Comparison of ENCODE assay signal across 2 cellular contexts in the genomic region with DNA sequence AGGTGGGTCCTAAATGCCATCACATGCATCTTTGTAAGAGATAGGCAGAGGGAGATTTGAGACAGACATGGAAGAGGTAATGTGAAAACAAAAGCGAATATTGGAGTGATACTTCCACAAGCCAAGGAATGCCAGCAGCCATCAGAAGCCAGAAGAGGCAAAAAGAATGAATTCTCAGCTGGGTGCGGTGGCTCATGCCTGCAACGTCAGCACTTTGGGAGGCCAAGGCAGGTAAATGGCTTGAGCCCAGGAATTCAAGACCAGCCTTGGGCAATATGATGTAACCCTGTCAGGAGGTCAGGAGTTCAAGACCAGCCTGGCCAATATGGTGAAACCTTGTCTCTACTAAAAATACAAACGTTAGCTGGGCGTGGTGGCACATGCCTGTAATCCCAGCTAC.
TF ChIP-seq lines count a peak whose summit lies in the region.

No MANE protein-coding gene starts in this region.

TF ChIP-seq in A549, 52 proteins besides CTCF, POLR2A, EP300 and RAD21:
- TF ChIP-seq MAFK (IDR thresholded peaks at IDR 0.05; ENCODE audit: partially characterized antibody) (peak; percentile 79), CBX2 (IDR thresholded peaks at IDR 0.05; ENCODE audit: borderline replicate concordance, low read depth) (no peak)
- TF ChIP-seq, protein P1, sequence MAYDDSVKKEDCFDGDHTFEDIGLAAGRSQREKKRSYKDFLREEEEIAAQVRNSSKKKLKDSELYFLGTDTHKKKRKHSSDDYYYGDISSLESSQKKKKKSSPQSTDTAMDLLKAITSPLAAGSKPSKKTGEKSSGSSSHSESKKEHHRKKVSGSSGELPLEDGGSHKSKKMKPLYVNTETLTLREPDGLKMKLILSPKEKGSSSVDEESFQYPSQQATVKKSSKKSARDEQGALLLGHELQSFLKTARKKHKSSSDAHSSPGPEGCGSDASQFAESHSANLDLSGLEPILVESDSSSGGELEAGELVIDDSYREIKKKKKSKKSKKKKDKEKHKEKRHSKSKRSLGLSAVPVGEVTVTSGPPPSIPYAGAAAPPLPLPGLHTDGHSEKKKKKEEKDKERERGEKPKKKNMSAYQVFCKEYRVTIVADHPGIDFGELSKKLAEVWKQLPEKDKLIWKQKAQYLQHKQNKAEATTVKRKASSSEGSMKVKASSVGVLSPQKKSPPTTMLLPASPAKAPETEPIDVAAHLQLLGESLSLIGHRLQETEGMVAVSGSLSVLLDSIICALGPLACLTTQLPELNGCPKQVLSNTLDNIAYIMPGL (CRISPR knock-in tag; IDR thresholded peaks at IDR 0.05; ENCODE audit: borderline replicate concordance), result no peak

TF ChIP-seq in IMR-90, 13 proteins besides CTCF, POLR2A, EP300 and RAD21:
- no peak for TF ChIP-seq FOS (IDR thresholded peaks at IDR 0.05; ENCODE audit: low read depth, low read length)
- TF ChIP-seq BHLHE40 (IDR thresholded peaks at IDR 0.05; ENCODE audit: low read depth, low read length), result no peak
- TF ChIP-seq RFX5 (IDR thresholded peaks at IDR 0.05; ENCODE audit: low read depth, low read length), result no peak
- TF ChIP-seq MAFK (IDR thresholded peaks at IDR 0.05; ENCODE audit: low read depth, low read length), result 0 out of 2 replicates have a peak, but pooled peaks have one; percentile 33
- no peak for TF ChIP-seq SMC3 (IDR thresholded peaks at IDR 0.05; ENCODE audit: low read depth, low read length)
TF ChIP-seq in IMR-90: peak in this region for 1.
